19 cellular contexts compared by ENCODE assay signal in the genomic region with DNA sequence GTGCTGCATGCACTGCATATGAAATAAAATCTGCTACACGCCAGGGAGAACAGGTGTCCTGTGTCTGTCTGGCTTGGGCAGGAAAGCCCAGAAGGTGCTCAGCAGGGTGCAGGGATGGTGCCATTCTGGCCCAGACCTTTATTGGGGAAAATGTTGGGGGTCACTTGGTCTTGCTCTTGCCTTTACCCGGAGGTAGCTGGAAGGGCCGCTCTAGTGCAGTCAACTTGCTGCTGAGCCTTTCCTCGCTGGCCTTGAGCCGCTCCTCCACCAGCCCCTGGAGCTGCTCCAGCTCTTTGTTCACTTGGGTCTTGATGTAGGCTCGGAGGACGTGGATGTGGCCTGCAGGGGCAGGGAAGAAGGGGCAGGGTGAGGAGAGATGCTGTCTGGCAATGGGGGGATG. TPM values are rescaled to one million over a fixed set of nuclear protein-coding genes. Genes with fewer than 3 reads are reported as not detected.
"Had no signal": no experiment of that assay in that cellular context is flagged by ENCODE, and none has a peak within 500 bp of the region (broad histone marks: within the 10 kb centered on the region; RNA-seq: fewer than 3 reads in every experiment).

No MANE protein-coding gene starts in this region.

- H3K9me3 ChIP-seq: ascending aorta, tibial nerve had no signal

- H3K4me3 Mint-ChIP-seq: activated CD4-positive, alpha-beta memory T cell treated with anti-CD3 and anti-CD28 coated beads, Interleukin-2, amount 10 ng/mL, durations not matched to agents 7 days and 5 days; activated CD8-positive, alpha-beta memory T cell treated with anti-CD3 and anti-CD28 coated beads, Interleukin-2, amount 10 ng/mL, durations not matched to agents 7 days and 5 days; activated naive CD4-positive, alpha-beta T cell treated with anti-CD3 and anti-CD28 coated beads, Interleukin-2, amount 50 U/mL, for 24 hours; central memory CD8-positive, alpha-beta T cell; naive thymus-derived CD8-positive, alpha-beta T cell; T-cell; WTC11 had no signal

- DNase-seq: activated CD4-positive, alpha-beta memory T cell treated with anti-CD3 and anti-CD28 coated beads, Interleukin-2, amount 10 ng/mL, durations not matched to agents 7 days and 5 days; activated CD4-positive, alpha-beta T cell treated with anti-CD3 and anti-CD28 coated beads for 48 hours; activated CD8-positive, alpha-beta memory T cell treated with anti-CD3 and anti-CD28 coated beads, Interleukin-2, amount 10 ng/mL, durations not matched to agents 7 days and 5 days; activated effector memory CD4-positive, alpha-beta T cell treated with anti-CD3 and anti-CD28 coated beads, Interleukin-2, amount 50 U/mL, for 16 hours; activated T-cell treated with anti-CD3 and anti-CD28 coated beads, Interleukin-2, amount 50 U/mL, for 48 hours; dermis blood vessel endothelial cell; effector memory CD4-positive, alpha-beta T cell; mesendoderm; naive thymus-derived CD8-positive, alpha-beta T cell; nucleus accumbens; retina; stimulated activated CD4-positive, alpha-beta T cell treated with anti-CD3 and anti-CD28 coated beads, Interleukin-2, amount 100 ng/mL, for 24 hours; stimulated activated naive CD8-positive, alpha-beta T cell treated with anti-CD3 and anti-CD28 coated beads, Interleukin-15, Interleukin-2, amounts not matched to agents 100 U/mL and 50 U/mL, for 24 hours; T-cell had no signal

- H3K27me3 Mint-ChIP-seq: activated CD4-positive, alpha-beta memory T cell treated with anti-CD3 and anti-CD28 coated beads, Interleukin-2, amount 10 ng/mL, durations not matched to agents 7 days and 5 days; activated CD8-positive, alpha-beta memory T cell treated with anti-CD3 and anti-CD28 coated beads, Interleukin-2, amount 10 ng/mL, durations not matched to agents 7 days and 5 days; activated naive CD4-positive, alpha-beta T cell treated with anti-CD3 and anti-CD28 coated beads, Interleukin-2, amount 50 U/mL, for 24 hours; central memory CD8-positive, alpha-beta T cell; naive thymus-derived CD8-positive, alpha-beta T cell; T-cell had no signal

- H3K27ac Mint-ChIP-seq: activated CD4-positive, alpha-beta memory T cell treated with anti-CD3 and anti-CD28 coated beads, Interleukin-2, amount 10 ng/mL, durations not matched to agents 7 days and 5 days; activated CD8-positive, alpha-beta memory T cell treated with anti-CD3 and anti-CD28 coated beads, Interleukin-2, amount 10 ng/mL, durations not matched to agents 7 days and 5 days; activated naive CD4-positive, alpha-beta T cell treated with anti-CD3 and anti-CD28 coated beads, Interleukin-2, amount 50 U/mL, for 24 hours; naive thymus-derived CD8-positive, alpha-beta T cell; T-cell; WTC11 had no signal

- H3K27me3 ChIP-seq: ascending aorta, tibial nerve had no signal

- ATAC-seq: activated CD8-positive, alpha-beta memory T cell treated with anti-CD3 and anti-CD28 coated beads, Interleukin-2, amount 10 ng/mL, durations not matched to agents 7 days and 5 days; naive thymus-derived CD8-positive, alpha-beta T cell; stimulated activated naive CD8-positive, alpha-beta T cell treated with anti-CD3 and anti-CD28 coated beads, Interleukin-15, Interleukin-2, amounts not matched to agents 100 U/mL and 50 U/mL, for 24 hours; T-cell; WTC11 had no signal

- H3K27ac ChIP-seq: ascending aorta, tibial nerve had no signal

- H3K9me3 Mint-ChIP-seq: activated CD4-positive, alpha-beta memory T cell treated with anti-CD3 and anti-CD28 coated beads, Interleukin-2, amount 10 ng/mL, durations not matched to agents 7 days and 5 days; activated naive CD4-positive, alpha-beta T cell treated with anti-CD3 and anti-CD28 coated beads, Interleukin-2, amount 50 U/mL, for 24 hours; central memory CD8-positive, alpha-beta T cell; naive thymus-derived CD8-positive, alpha-beta T cell; T-cell; WTC11 had no signal

- H3K4me3 ChIP-seq: ascending aorta, tibial nerve had no signal

RNA-seq across cellular contexts. Expression of a gene that starts 4.5 kb away (rescaled TPM):
- total RNA-seq: ascending aorta had no signal
